Comparison of ENCODE assay signal across 14 cellular contexts in the genomic region with DNA sequence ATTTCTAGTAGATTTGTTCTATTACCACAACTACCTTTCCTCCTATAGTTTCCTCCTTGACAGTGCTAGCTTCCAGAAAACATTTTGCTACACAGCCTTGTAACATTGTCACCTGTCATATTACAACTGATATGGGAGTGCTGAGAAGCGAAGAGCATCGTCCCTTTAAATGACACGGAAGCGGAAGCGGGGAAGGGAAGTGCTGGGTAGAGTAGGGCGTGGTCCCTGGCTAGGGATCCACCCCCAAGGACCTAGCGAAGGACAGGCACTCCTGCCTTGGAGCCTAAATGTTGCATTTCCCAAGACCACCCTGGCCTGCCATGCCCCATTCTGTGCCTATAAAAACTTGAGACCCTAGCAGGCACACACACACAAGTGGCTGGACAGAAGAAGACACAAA. TPM values are rescaled to one million over a fixed set of nuclear protein-coding genes. Genes with fewer than 3 reads are reported as not detected.
A peak's percentile ranks its signal among the peaks of the same experiment; 100 is the strongest.
DNase-seq lines count a peak whose midpoint lies in the region; ATAC-seq and TF ChIP-seq lines count a peak whose summit lies in the region.
"Had no signal": no experiment of that assay in that cellular context is flagged by ENCODE, and none has a peak within 500 bp of the region (broad histone marks: within the 10 kb centered on the region; RNA-seq: fewer than 3 reads in every experiment).

No MANE protein-coding gene starts in this region.

- no peaks in the 10 kb centered on the region for H3K9me3 ChIP-seq in neural progenitor cell (ENCODE audit: low read depth)
- no peaks in the 10 kb centered on the region for H3K9me3 ChIP-seq in testis
- H3K9me3 ChIP-seq: BLaER1 had no signal

- WGBS in testis, 2 donors: 53 to 73% methylated on average over 7 of the region's 7 CpGs

- peaks cover under 1% of the 10 kb centered on the region; the same call in 1 of the 2 replicates for H3K4me1 ChIP-seq in GM23338 (ENCODE audit: insufficient read depth)
- H3K4me1 ChIP-seq in neural progenitor cell: no peaks in the 10 kb centered on the region
- no peaks in the 10 kb centered on the region for H3K4me1 ChIP-seq in testis

- H2AFZ ChIP-seq in GM23338 (peak overlapping the region; percentile 47; the same call in 1 of the 2 replicates), neural progenitor cell (replicated peaks) (peak overlapping the region; percentile 26)

- H3K9me2 ChIP-seq in GM23338 (ENCODE audit: insufficient read depth): no peaks in the 10 kb centered on the region

- H4K20me1 ChIP-seq in GM23338 (replicated peaks; ENCODE audit: insufficient read depth): no peaks in the 10 kb centered on the region
- no peaks in the 10 kb centered on the region for H4K20me1 ChIP-seq in neural progenitor cell (ENCODE audit: low read depth)
- H4K20me1 ChIP-seq: BLaER1 had no signal

- H3K36me3 Mint-ChIP-seq in CD14-positive monocyte: no peaks in the 10 kb centered on the region
- H3K36me3 Mint-ChIP-seq in GM23338 (ENCODE audit: low read depth): peaks cover 2% of the 10 kb centered on the region; the same call in 2 of the 3 replicates
- H3K36me3 Mint-ChIP-seq in dendritic cell treated with granulocyte-macrophage colony-stimulating factor and Interleukin-4, amounts not matched to agents 40 ng/mL and 50 ng/mL, for 4 days (ENCODE audit: low read depth): no peaks in the 10 kb centered on the region
- no peaks in the 10 kb centered on the region for H3K36me3 Mint-ChIP-seq in neural progenitor cell

- TF ChIP-seq POLR2A in testis (IDR thresholded peaks at IDR 0.05): no peak

- H3K79me2 ChIP-seq in GM23338 (replicated peaks; ENCODE audit: insufficient read depth) (no peaks in the 10 kb centered on the region), neural progenitor cell (ENCODE audit: low read depth) (no peaks in the 10 kb centered on the region)

- H3K4me3 ChIP-seq in GM23338: no peak overlapping the region
- H3K4me3 ChIP-seq in neural progenitor cell: no peak overlapping the region
- H3K4me3 ChIP-seq in testis: no peak overlapping the region
- H3K4me3 ChIP-seq: BLaER1 had no signal

- H3K27me3 Mint-ChIP-seq in CD14-positive monocyte (ENCODE audit: low read depth in 3 of 3) (peaks cover 0 to 2% (median 0%) of the 10 kb centered on the region in 3 donors), GM23338 (ENCODE audit: insufficient read depth, low read depth, poor library complexity) (peaks cover 6% of the 10 kb centered on the region), neural progenitor cell (ENCODE audit: insufficient read depth, low read depth) (no peaks in the 10 kb centered on the region)
- H3K27me3 Mint-ChIP-seq in dendritic cell treated with granulocyte-macrophage colony-stimulating factor and Interleukin-4, amounts not matched to agents 40 ng/mL and 50 ng/mL, for 4 days: no peaks in the 10 kb centered on the region

- H3K4me2 ChIP-seq in GM23338 (no peak overlapping the region), neural progenitor cell (no peak overlapping the region)
- H3K4me2 ChIP-seq: BLaER1 had no signal

- no peak overlapping the region for H3K9ac ChIP-seq in neural progenitor cell
- H3K9ac ChIP-seq: BLaER1 had no signal

- H3K27ac Mint-ChIP-seq in CD14-positive monocyte (peak overlapping the region in 5 of 7 donors; percentile 16 to 68 (median 38)), GM23338 (no peak overlapping the region), neural progenitor cell (no peak overlapping the region)
- peak overlapping the region; percentile 38 for H3K27ac Mint-ChIP-seq in dendritic cell treated with granulocyte-macrophage colony-stimulating factor and Interleukin-4, amounts not matched to agents 40 ng/mL and 50 ng/mL, for 4 days
- H3K27ac Mint-ChIP-seq: CD8-positive, alpha-beta T cell had no signal

- ATAC-seq in GM23338 (no peak), HG02588 (IDR thresholded peaks at IDR 0.05; ENCODE audit: unreplicated experiment) (no peak)
- ATAC-seq: CD8-positive, alpha-beta T cell had no signal

- H3K4me1 Mint-ChIP-seq in CD14-positive monocyte (peaks cover 30% of the 10 kb centered on the region), GM23338 (peaks cover 4% of the 10 kb centered on the region; the same call in 1 of the 3 replicates), neural progenitor cell (no peaks in the 10 kb centered on the region)
- H3K4me1 Mint-ChIP-seq in dendritic cell treated with granulocyte-macrophage colony-stimulating factor and Interleukin-4, amounts not matched to agents 40 ng/mL and 50 ng/mL, for 4 days (ENCODE audit: low read depth): peaks cover 33% of the 10 kb centered on the region

- DNase-seq in CD14-positive monocyte (ENCODE audit: low spot score) (no peak), GM23338 (ENCODE audit: low spot score) (no peak), neural progenitor cell (ENCODE audit: low spot score) (no peak), testis (no peak), posterior cingulate gyrus (no peak)
- DNase-seq: 8988T; CD8-positive, alpha-beta T cell; COR-L47; DMS153; DMS79 treated with DMSO at 0.1 percent for 48 hours; GDM1 had no signal

- no peak overlapping the region for H3K27ac ChIP-seq in GM23338 (ENCODE audit: low read depth)
- no peak overlapping the region for H3K27ac ChIP-seq in neural progenitor cell
- no peak overlapping the region for H3K27ac ChIP-seq in testis
- H3K27ac ChIP-seq: BLaER1 had no signal

- H3K4me3 Mint-ChIP-seq in CD14-positive monocyte (peak overlapping the region; percentile 17 to 74), GM23338 (no peak overlapping the region), neural progenitor cell (no peak overlapping the region)
- H3K4me3 Mint-ChIP-seq in dendritic cell treated with granulocyte-macrophage colony-stimulating factor and Interleukin-4, amounts not matched to agents 40 ng/mL and 50 ng/mL, for 4 days: peak overlapping the region; percentile 10
- H3K4me3 Mint-ChIP-seq: CD8-positive, alpha-beta T cell had no signal

- no peaks in the 10 kb centered on the region for H3K27me3 ChIP-seq in GM23338 (ENCODE audit: insufficient read depth)
- H3K27me3 ChIP-seq in neural progenitor cell: no peaks in the 10 kb centered on the region
- H3K27me3 ChIP-seq in testis: no peaks in the 10 kb centered on the region
- H3K27me3 ChIP-seq: BLaER1 had no signal

- TF ChIP-seq CTCF in CD14-positive monocyte (IDR thresholded peaks at IDR 0.05) (no peak), GM23338 (conservative IDR thresholded peaks at IDR 0.05; ENCODE audit: low read depth in 2 of 2) (no peak), neural progenitor cell (IDR thresholded peaks at IDR 0.05) (no peak), testis (IDR thresholded peaks at IDR 0.05) (no peak)

- no peaks in the 10 kb centered on the region; the same call in 1 of the 2 replicates for H3K36me3 ChIP-seq in GM23338 (ENCODE audit: insufficient read depth)
- no peaks in the 10 kb centered on the region for H3K36me3 ChIP-seq in neural progenitor cell
- H3K36me3 ChIP-seq in testis (ENCODE audit: low read depth, missing control alignments): no peaks in the 10 kb centered on the region
- H3K36me3 ChIP-seq: BLaER1 had no signal

- intact Hi-C loops in CD14-positive monocyte (cut with micrococcal nuclease) (loop anchor here in 1 of 2 donors (10.0 kb wide), 1 partner anchor 58 kb away; a partner anchor contains a TSS), testis (cut with DNase I; ENCODE audit: low total_unique reads) (no loop called here), posterior cingulate gyrus (cut with DNase I) (no loop called here)
- intact Hi-C loops in dendritic cell treated with granulocyte-macrophage colony-stimulating factor and Interleukin-4, amounts not matched to agents 40 ng/mL and 50 ng/mL, for 4 days (cut with micrococcal nuclease): no loop called here

- no peaks in the 10 kb centered on the region for H3F3A ChIP-seq in GM23338 (replicated peaks; ENCODE audit: low read depth)
- no peaks in the 10 kb centered on the region for H3F3A ChIP-seq in neural progenitor cell (ENCODE audit: low read depth)

- H3K9me3 Mint-ChIP-seq in CD14-positive monocyte (peaks cover 0 to 12% (median 8%) of the 10 kb centered on the region in 7 donors), GM23338 (peaks cover 5% of the 10 kb centered on the region; the same call in 1 of the 3 replicates), neural progenitor cell (no peaks in the 10 kb centered on the region)
- peaks cover 20% of the 10 kb centered on the region for H3K9me3 Mint-ChIP-seq in dendritic cell treated with granulocyte-macrophage colony-stimulating factor and Interleukin-4, amounts not matched to agents 40 ng/mL and 50 ng/mL, for 4 days
- H3K9me3 Mint-ChIP-seq: CD8-positive, alpha-beta T cell had no signal

TF ChIP-seq in GM23338, 12 proteins besides CTCF, POLR2A, EP300 and RAD21 (continues in another document):
- TF ChIP-seq NANOG (IDR thresholded peaks at IDR 0.05; ENCODE audit: borderline replicate concordance): no peak

RNA-seq across cellular contexts. Expression of a gene that starts 57.4 kb away (rescaled TPM):
- polyA plus RNA-seq in CD14-positive monocyte (10 to 100 TPM; 15.7 to 16.0 TPM), GM23338 (2016; fragmentation: Nextera tagmentation; extraction: Ambion mirVana) (6.6 and 9.4 TPM in 2 replicates), testis (ENCODE audit: insufficient read depth, low read depth, low replicate concordance) (6.9 TPM)
- 23.6 and 26.4 TPM in 2 replicates for total RNA-seq in GM23338 (2014; rRNA removed; shearing (Covaris generic))
- total RNA-seq in neural progenitor cell (ENCODE audit: low replicate concordance) (43.6 and 63.0 TPM in 2 replicates), testis (10 to 100 TPM; 13.8 to 16.0 TPM)

Comparison
In these comparisons a context has a peak if more than half of its experiments do, and no peak if none do; other contexts are left out.
1. H3K27ac Mint-ChIP-seq: peak in CD14-positive monocyte (5 of 7) and dendritic cell treated with granulocyte-macrophage colony-stimulating factor and Interleukin-4, amounts not matched to agents 40 ng/mL and 50 ng/mL, for 4 days (single experiment); none in GM23338 (single experiment) and neural progenitor cell (single experiment).
2. H3K4me3 Mint-ChIP-seq: peak in CD14-positive monocyte (2 of 2) and dendritic cell treated with granulocyte-macrophage colony-stimulating factor and Interleukin-4, amounts not matched to agents 40 ng/mL and 50 ng/mL, for 4 days (single experiment); none in GM23338 (single experiment) and neural progenitor cell (single experiment).